In genomic region chr11:65356394-65356972, GRCh38 we compare ENCODE assay signal across 1 cellular context.
TF ChIP-seq lines count a peak whose summit lies in the region.

No MANE protein-coding gene starts in this region.

TF ChIP-seq in H1, 55 proteins besides CTCF, POLR2A, EP300 and RAD21:
- TF ChIP-seq NRF1 (IDR thresholded peaks at IDR 0.05; ENCODE audit: low read depth, low read length) = no peak
- no peak for TF ChIP-seq HDAC2 (IDR thresholded peaks at IDR 0.05; ENCODE audit: borderline replicate concordance in 1 of 2, low read depth in 2 of 2, low read length in 2 of 2)
- no peak for TF ChIP-seq CHD7 (IDR thresholded peaks at IDR 0.05; ENCODE audit: insufficient replicate concordance, low read length)
- TF ChIP-seq KDM1A (IDR thresholded peaks at IDR 0.05; ENCODE audit: borderline replicate concordance, low read length) = no peak
- no peak for TF ChIP-seq RNF2 (IDR thresholded peaks at IDR 0.05; ENCODE audit: borderline replicate concordance, low read depth, low read length, missing control alignments, poor library complexity, severe bottlenecking)
- TF ChIP-seq FOSL1 (IDR thresholded peaks at IDR 0.05; ENCODE audit: insufficient read depth, low read depth, low read length) = no peak
- no peak for TF ChIP-seq MAFK (IDR thresholded peaks at IDR 0.05; ENCODE audit: low read depth, low read length)
- TF ChIP-seq SP2 (IDR thresholded peaks at IDR 0.05; ENCODE audit: low read length) = no peak
- no peak for TF ChIP-seq SP1 (IDR thresholded peaks at IDR 0.05; ENCODE audit: low read depth, low read length)
- no peak for TF ChIP-seq SIN3A (conservative IDR thresholded peaks at IDR 0.05 in 1 of 2, IDR thresholded peaks at IDR 0.05 in 1 of 2; ENCODE audit: low read depth in 1 of 2, low read length in 2 of 2)
- TF ChIP-seq SAP30 (IDR thresholded peaks at IDR 0.05; ENCODE audit: insufficient read depth, insufficient replicate concordance, low read length) = no peak
- no peak for TF ChIP-seq CHD1 (IDR thresholded peaks at IDR 0.05; ENCODE audit: low read depth, low read length)
- TF ChIP-seq SRF (IDR thresholded peaks at IDR 0.05; ENCODE audit: low read depth, low read length) = no peak
- no peak for TF ChIP-seq GTF2F1 (IDR thresholded peaks at IDR 0.05; ENCODE audit: borderline replicate concordance, low read depth, low read length)
- TF ChIP-seq SP4 (IDR thresholded peaks at IDR 0.05; ENCODE audit: low read length) = no peak
- no peak for TF ChIP-seq SUZ12 (IDR thresholded peaks at IDR 0.05; ENCODE audit: low read length)
- TF ChIP-seq EZH2 (IDR thresholded peaks at IDR 0.05; ENCODE audit: low read depth, low read length, severe bottlenecking) = no peak
TF ChIP-seq in H1: peak in this region for 0.
